Comparison of ENCODE assay signal across 29 cellular contexts in genomic region chr20:24603454-24603853, GRCh38.
"Had no signal": no experiment of that assay in that cellular context is flagged by ENCODE, and none has a peak within 500 bp of the region (broad histone marks: within the 10 kb centered on the region; RNA-seq: fewer than 3 reads in every experiment).

No MANE protein-coding gene starts in this region.

- FAIRE-seq: small intestine, urothelium cell line had no signal

- H3K4me1 Mint-ChIP-seq: natural killer cell; nephron; neural progenitor cell; stimulated activated effector memory CD8-positive, alpha-beta T cell treated with anti-CD3 and anti-CD28 coated beads, Interleukin-12 subunit alpha, Interleukin-12 subunit beta, amount 100 ng/mL, for 72 hours had no signal

- H3K4me3 Mint-ChIP-seq: natural killer cell; nephron; neural progenitor cell; stimulated activated effector memory CD8-positive, alpha-beta T cell treated with anti-CD3 and anti-CD28 coated beads, Interleukin-12 subunit alpha, Interleukin-12 subunit beta, amount 100 ng/mL, for 72 hours; stimulated activated naive B cell treated with anti-CD40 and anti-IgM and Interleukin-4, amounts not matched to agents 10 μg/mL and 1 μg/mL and 100 μg/mL, for 72 hours; stimulated activated naive CD8-positive, alpha-beta T cell treated with anti-CD3 and anti-CD28 coated beads, Interleukin-15, Interleukin-2, amounts not matched to agents 100 ng/mL and 50 ng/mL, for 24 hours had no signal

- ATAC-seq: natural killer cell; psoas muscle; right cardiac atrium; right lobe of liver; stimulated activated effector memory CD8-positive, alpha-beta T cell treated with anti-CD3 and anti-CD28 coated beads, Interleukin-12 subunit alpha, Interleukin-12 subunit beta, amount 100 ng/mL, for 72 hours; stimulated activated naive B cell treated with anti-CD40 and anti-IgM and Interleukin-4, amounts not matched to agents 10 μg/mL and 1 μg/mL and 100 μg/mL, for 72 hours had no signal

- H3K27ac ChIP-seq: neural progenitor cell, ovary, parathyroid adenoma, psoas muscle, right lobe of liver, sigmoid colon, stomach, thoracic aorta, thyroid gland, tibial nerve, upper lobe of left lung, vagina had no signal

- DNase-seq: natural killer cell; occipital lobe; ovary; posterior cingulate gyrus; psoas muscle; right cardiac atrium; right lobe of liver; sigmoid colon; small intestine; stimulated activated CD4-positive, alpha-beta T cell treated with anti-CD3 and anti-CD28 coated beads, Interleukin-15, amount 100 ng/mL, for 24 hours; stimulated activated CD4-positive, alpha-beta T cell treated with anti-CD3 and anti-CD28 coated beads, Interleukin-2, amount 100 ng/mL, for 24 hours; stimulated activated CD4-positive, alpha-beta T cell treated with anti-CD3 and anti-CD28 coated beads, Interleukin-2, amount 100 ng/mL, for 48 hours; stimulated activated CD4-positive, alpha-beta T cell treated with anti-CD3 and anti-CD28 coated beads, Interleukin-4, amount 100 ng/mL, for 24 hours; stimulated activated naive B cell treated with anti-CD40 and anti-IgM and Interleukin-4, amounts not matched to agents 10 μg/mL and 1 μg/mL and 100 μg/mL, for 72 hours; stimulated activated naive CD4-positive, alpha-beta T cell treated with Interleukin-2 at 50 U/mL for 16 hours; stomach; thyroid gland; trophoblast cell; upper lobe of left lung had no signal

- H3K9me3 ChIP-seq: ovary, psoas muscle, right lobe of liver, thyroid gland, vagina had no signal

- H3K27me3 Mint-ChIP-seq: progenitor cell of endocrine pancreas had no signal

- H3K36me3 Mint-ChIP-seq: neural progenitor cell; stimulated activated effector memory CD8-positive, alpha-beta T cell treated with anti-CD3 and anti-CD28 coated beads, Interleukin-12 subunit alpha, Interleukin-12 subunit beta, amount 100 ng/mL, for 72 hours had no signal

- H3K79me2 ChIP-seq: parathyroid adenoma had no signal

- H3K4me2 ChIP-seq: neural progenitor cell had no signal

- H3K36me3 ChIP-seq: neural progenitor cell, ovary, right lobe of liver, sigmoid colon, stomach, thoracic aorta, thyroid gland, tibial nerve, upper lobe of left lung, vagina had no signal

- H3K27me3 ChIP-seq: neural progenitor cell, ovary, right lobe of liver, sigmoid colon, stomach, thyroid gland, tibial nerve, upper lobe of left lung, vagina had no signal

- H3K27ac Mint-ChIP-seq: natural killer cell; nephron; neural progenitor cell; progenitor cell of endocrine pancreas; stimulated activated effector memory CD8-positive, alpha-beta T cell treated with anti-CD3 and anti-CD28 coated beads, Interleukin-12 subunit alpha, Interleukin-12 subunit beta, amount 100 ng/mL, for 72 hours; stimulated activated naive B cell treated with anti-CD40 and anti-IgM and Interleukin-4, amounts not matched to agents 10 μg/mL and 1 μg/mL and 100 μg/mL, for 72 hours; stimulated activated naive CD8-positive, alpha-beta T cell treated with anti-CD3 and anti-CD28 coated beads, Interleukin-15, Interleukin-2, amounts not matched to agents 100 ng/mL and 50 ng/mL, for 24 hours had no signal

- H3K4me3 ChIP-seq: neural progenitor cell, ovary, psoas muscle, right lobe of liver, sigmoid colon, stomach, thoracic aorta, thyroid gland, tibial nerve, upper lobe of left lung, vagina had no signal

- H3K4me1 ChIP-seq: neural progenitor cell, parathyroid adenoma, psoas muscle, right lobe of liver, sigmoid colon, stomach, thyroid gland, tibial nerve, upper lobe of left lung, vagina had no signal

- H2AFZ ChIP-seq: neural progenitor cell, parathyroid adenoma had no signal
